Comparison of ENCODE assay signal across 11 cellular contexts in genomic region chr12:26319511-26319910, GRCh38.
DNase-seq lines count a peak whose midpoint lies in the region; ATAC-seq and TF ChIP-seq lines count a peak whose summit lies in the region.
"Had no signal": no experiment of that assay in that cellular context is flagged by ENCODE, and none has a peak within 500 bp of the region (broad histone marks: within the 10 kb centered on the region; RNA-seq: fewer than 3 reads in every experiment).

No MANE protein-coding gene starts in this region.

- H4K91ac ChIP-seq in IMR-90 (ENCODE audit: insufficient read depth, low read depth, low read length) = no peak overlapping the region

- WGBS in IMR-90 (ENCODE audit: extremely low coverage in 2 of 2, insufficient read length in 1 of 2), 2 experiments = 35% methylated on average over 2 of the region's 5 CpGs; no CpG with 5 or more reads in 1 of the 2 experiments
- 26 to 35% methylated on average over 5 of the region's 5 CpGs for WGBS in lower leg skin, 2 donors

- H3K9me3 Mint-ChIP-seq in chondrocyte (ENCODE audit: low read depth) = peaks cover 6% of the 10 kb centered on the region

- H3K36me3 Mint-ChIP-seq in chondrocyte (ENCODE audit: low read depth) = peaks cover 6% of the 10 kb centered on the region

- H3K27me3 Mint-ChIP-seq in chondrocyte (ENCODE audit: low read depth) = no peaks in the 10 kb centered on the region

- H3K27ac ChIP-seq in IMR-90 (ENCODE audit: insufficient read depth, low read length) (no peak overlapping the region), coronary artery (no peak overlapping the region)
- H3K27ac ChIP-seq: ascending aorta had no signal

- DNase-seq in IMR-90 (peak; percentile 94), chondrocyte (ENCODE audit: low spot score) (no peak), lower leg skin (ENCODE audit: low spot score in 2 of 2) (peak; percentile 81 to 91), ureter (ENCODE audit: low spot score) (peak; percentile 54), coronary artery (ENCODE audit: low spot score) (no peak), NCI-H82 (lab: John Stamatoyannopoulos, UW) (no peak)
- no peak for DNase-seq in stimulated activated naive CD4-positive, alpha-beta T cell (lab: John Stamatoyannopoulos, UW)
- DNase-seq in stimulated activated CD4-positive, alpha-beta T cell treated with anti-CD3 and anti-CD28 coated beads, Interleukin-2, amount 100 ng/mL, for 48 hours = no peak
- DNase-seq: activated CD4-positive, alpha-beta T cell treated with anti-CD3 and anti-CD28 coated beads, Interleukin-2, amount 10 ng/mL, durations not matched to agents 7 days and 5 days had no signal

- no peak overlapping the region for H2AK5ac ChIP-seq in IMR-90 (ENCODE audit: low read depth, low read length)

- no peak overlapping the region for H3K23ac ChIP-seq in IMR-90 (ENCODE audit: low read depth, low read length)

- 0 out of 2 replicates have a peak overlapping the region, but pooled peaks have one; percentile 13 for H3K14ac ChIP-seq in IMR-90 (replicated peaks; ENCODE audit: low read depth, low read length)

- ATAC-seq in IMR-90 (ENCODE audit: low read depth) = peak; percentile 48
- ATAC-seq: left colon had no signal

- in situ Hi-C loops in IMR-90 (cut with MboI; ENCODE audit: low sequenced_read_pairs) = no loop called here

- no peak for TF ChIP-seq RAD21 in IMR-90 (IDR thresholded peaks at IDR 0.05; ENCODE audit: low read length)

- no peaks in the 10 kb centered on the region for H3K79me1 ChIP-seq in IMR-90 (ENCODE audit: low read depth in 1 of 2, low read length in 2 of 2)

- H3K4me3 ChIP-seq in IMR-90 (ENCODE audit: insufficient read depth, low read depth, low read length) (no peak overlapping the region), lower leg skin (ENCODE audit: low read depth, poor library complexity, severe bottlenecking) (no peak overlapping the region), coronary artery (no peak overlapping the region)
- H3K4me3 ChIP-seq: ascending aorta had no signal

- peaks cover 3% of the 10 kb centered on the region; the same call in 1 of the 2 replicates for H3K9me1 ChIP-seq in IMR-90 (ENCODE audit: insufficient read depth, low read length)

- H2BK120ac ChIP-seq in IMR-90 (ENCODE audit: low read depth, low read length) = no peak overlapping the region

- H2AK9ac ChIP-seq in IMR-90 (replicated peaks; ENCODE audit: low read depth, low read length, poor library complexity) = no peak overlapping the region

- no peak overlapping the region for H3K4me2 ChIP-seq in IMR-90 (ENCODE audit: low read depth, low read length)

- no peak overlapping the region for H3K56ac ChIP-seq in IMR-90 (ENCODE audit: extremely low read depth, insufficient read depth, low read length)

- no peak overlapping the region for H2AFZ ChIP-seq in IMR-90 (replicated peaks; ENCODE audit: low read length, poor library complexity)

- H3K4ac ChIP-seq in IMR-90 (ENCODE audit: low read depth, low read length) = peak overlapping the region; percentile 54; the same call in 1 of the 2 replicates

- CTCF ChIA-PET in IMR-90 (lab: Yijun Ruan, JAX) = no interaction called here

- intact Hi-C loops in IMR-90 (cut with micrococcal nuclease) (no loop called here), lower leg skin (cut with DNase I; ENCODE audit: low total_unique reads) (no loop called here)

- peaks cover 21% of the 10 kb centered on the region for H3K4me1 Mint-ChIP-seq in chondrocyte (ENCODE audit: low read depth)

- TF ChIP-seq POLR2A in IMR-90 (IDR thresholded peaks at IDR 0.05; ENCODE audit: low read depth, low read length) (no peak), lower leg skin (IDR thresholded peaks at IDR 0.05) (no peak)

- H2BK15ac ChIP-seq in IMR-90 (ENCODE audit: low read depth, low read length) = no peak overlapping the region

- H4K5ac ChIP-seq in IMR-90 (ENCODE audit: low read depth, low read length) = no peak overlapping the region

- H3K18ac ChIP-seq in IMR-90 (ENCODE audit: low read depth, low read length) = no peak overlapping the region

- BruUV-seq in IMR-90 (replicated peaks; lab: Mats Ljungman, UMichigan) = no TSS peak

- dilution Hi-C loops in IMR-90 (cut with HindIII; ENCODE audit: low sequenced_read_pairs, unreplicated experiment) = no loop called here

- no peaks in the 10 kb centered on the region for H3K27me3 ChIP-seq in IMR-90 (ENCODE audit: control insufficient read depth, insufficient read depth, low read length)
- H3K27me3 ChIP-seq: ascending aorta had no signal

- POLR2A ChIA-PET in IMR-90 (lab: Charles Lee; ENCODE audit: unreplicated experiment) = no interaction called here

- peaks cover 5% of the 10 kb centered on the region; the same call in 1 of the 2 replicates for H3K4me1 ChIP-seq in IMR-90 (ENCODE audit: control insufficient read depth, insufficient read depth, low read length)
- H3K4me1 ChIP-seq: ascending aorta had no signal

- H3K36me3 ChIP-seq in IMR-90 (ENCODE audit: control insufficient read depth, insufficient read depth, low read length) = no peaks in the 10 kb centered on the region
- H3K36me3 ChIP-seq: ascending aorta had no signal

- H4K8ac ChIP-seq in IMR-90 (ENCODE audit: low read depth in 2 of 2, low read length in 2 of 2) = no peak overlapping the region

- H4K20me1 ChIP-seq in IMR-90 (ENCODE audit: insufficient read depth, low read length) = no peaks in the 10 kb centered on the region

- no peak overlapping the region for H3K4me3 Mint-ChIP-seq in chondrocyte (ENCODE audit: unreplicated experiment)
- H3K4me3 Mint-ChIP-seq: activated CD4-positive, alpha-beta T cell treated with anti-CD3 and anti-CD28 coated beads, Interleukin-2, amount 10 ng/mL, durations not matched to agents 7 days and 5 days had no signal

- peak overlapping the region; percentile 9 for H2BK5ac ChIP-seq in IMR-90 (ENCODE audit: low read depth, low read length, poor library complexity, severe bottlenecking)

- TF ChIP-seq CTCF in IMR-90 (conservative IDR thresholded peaks at IDR 0.05; ENCODE audit: low read depth, low read length) (no peak), chondrocyte (IDR thresholded peaks at IDR 0.05) (no peak), lower leg skin (IDR thresholded peaks at IDR 0.05) (no peak), coronary artery (IDR thresholded peaks at IDR 0.05) (no peak)

- no peak overlapping the region for H3K9ac ChIP-seq in IMR-90 (ENCODE audit: low read depth, low read length)

- peak overlapping the region; percentile 27; the same call in 1 of the 2 replicates for H2BK20ac ChIP-seq in IMR-90 (ENCODE audit: low read depth, low read length)

- H3K27ac Mint-ChIP-seq in chondrocyte (ENCODE audit: unreplicated experiment) = peak overlapping the region; percentile 62
- H3K27ac Mint-ChIP-seq: activated CD4-positive, alpha-beta T cell treated with anti-CD3 and anti-CD28 coated beads, Interleukin-2, amount 10 ng/mL, durations not matched to agents 7 days and 5 days had no signal

- H3K9me3 ChIP-seq in IMR-90 (ENCODE audit: control insufficient read depth, insufficient read depth, low read length) = no peaks in the 10 kb centered on the region
- H3K9me3 ChIP-seq: ascending aorta had no signal

TF ChIP-seq in IMR-90, 13 proteins besides CTCF, POLR2A, EP300 and RAD21:
- TF ChIP-seq SMC3 (IDR thresholded peaks at IDR 0.05; ENCODE audit: low read depth, low read length) (no peak), BHLHE40 (IDR thresholded peaks at IDR 0.05; ENCODE audit: low read depth, low read length) (peak; percentile 73), RFX5 (IDR thresholded peaks at IDR 0.05; ENCODE audit: low read depth, low read length) (no peak), CHD1 (IDR thresholded peaks at IDR 0.05; ENCODE audit: low read depth, low read length) (no peak), USF2 (IDR thresholded peaks at IDR 0.05; ENCODE audit: low read depth, low read length) (no peak), CEBPB (IDR thresholded peaks at IDR 0.05; ENCODE audit: low read depth, low read length) (peak; percentile 92), FOS (IDR thresholded peaks at IDR 0.05; ENCODE audit: low read depth, low read length) (peak; percentile 80), MAFK (IDR thresholded peaks at IDR 0.05; ENCODE audit: low read depth, low read length) (no peak), MXI1 (IDR thresholded peaks at IDR 0.05; ENCODE audit: borderline replicate concordance, low read depth, low read length) (no peak), ELK1 (IDR thresholded peaks at IDR 0.05; ENCODE audit: borderline replicate concordance, low read depth, low read length) (no peak), MAZ (IDR thresholded peaks at IDR 0.05; ENCODE audit: borderline replicate concordance, low read depth, low read length) (no peak), NFE2L2 (IDR thresholded peaks at IDR 0.05; ENCODE audit: low read depth, low read length) (no peak), RCOR1 (IDR thresholded peaks at IDR 0.05; ENCODE audit: insufficient replicate concordance, low read length) (no peak)

Comparison
In these comparisons a context has a peak if more than half of its experiments do, and no peak if none do; other contexts are left out.
1. DNase-seq: peak in IMR-90 (single experiment), lower leg skin (2 of 2) and ureter (single experiment); none in chondrocyte (single experiment), stimulated activated naive CD4-positive, alpha-beta T cell (0 of 6), stimulated activated CD4-positive, alpha-beta T cell treated with anti-CD3 and anti-CD28 coated beads, Interleukin-2, amount 100 ng/mL, for 48 hours (0 of 2), coronary artery (single experiment) and NCI-H82 (single experiment).